In genomic region chr2:25247792-25248512, GRCh38 we compare ENCODE assay signal across 17 cellular contexts.
"Had no signal": no experiment of that assay in that cellular context is flagged by ENCODE, and none has a peak within 500 bp of the region (broad histone marks: within the 10 kb centered on the region; RNA-seq: fewer than 3 reads in every experiment).

No MANE protein-coding gene starts in this region.

- H3K4me3 ChIP-seq: breast epithelium, gastrocnemius medialis, heart left ventricle, lung, SJSA1, thoracic aorta, upper lobe of right lung had no signal

- ATAC-seq: gastrocnemius medialis, heart left ventricle, left colon, upper lobe of right lung had no signal

- H3K27ac Mint-ChIP-seq: activated B cell treated with CpG ODN at 0.5 μM for 24 hours; activated CD4-positive, alpha-beta T cell treated with anti-CD3 and anti-CD28 coated beads, Interleukin-2, amount 10 ng/mL, durations not matched to agents 24 days and 14 days had no signal

- H3K27me3 Mint-ChIP-seq: activated B cell treated with CpG ODN at 0.5 μM for 24 hours; activated CD4-positive, alpha-beta T cell treated with anti-CD3 and anti-CD28 coated beads, Interleukin-2, amount 10 ng/mL, durations not matched to agents 24 days and 14 days had no signal

- H3K4me3 Mint-ChIP-seq: activated B cell treated with CpG ODN at 0.5 μM for 24 hours; activated CD4-positive, alpha-beta T cell treated with anti-CD3 and anti-CD28 coated beads, Interleukin-2, amount 10 ng/mL, durations not matched to agents 24 days and 14 days had no signal

- H3K27me3 ChIP-seq: breast epithelium, gastrocnemius medialis, heart left ventricle, SJSA1, upper lobe of right lung had no signal

- H3K9me3 Mint-ChIP-seq: activated B cell treated with CpG ODN at 0.5 μM for 24 hours; activated CD4-positive, alpha-beta T cell treated with anti-CD3 and anti-CD28 coated beads, Interleukin-2, amount 10 ng/mL, durations not matched to agents 24 days and 14 days had no signal

- DNase-seq: activated B cell treated with CpG ODN at 0.5 μM for 24 hours; activated CD4-positive, alpha-beta T cell treated with anti-CD3 and anti-CD28 coated beads, Interleukin-2, amount 10 ng/mL, durations not matched to agents 24 days and 14 days; activated CD8-positive, alpha-beta memory T cell treated with anti-CD3 and anti-CD28 coated beads for 24 hours; activated effector memory CD4-positive, alpha-beta T cell treated with Interleukin-2 at 50 U/mL for 16 hours; aorta; gastrocnemius medialis; heart left ventricle; left colon; retina; stimulated activated CD4-positive, alpha-beta T cell treated with anti-CD3 and anti-CD28 coated beads, Interleukin-15, amount 100 ng/mL, for 24 hours; stimulated activated CD4-positive, alpha-beta T cell treated with anti-CD3 and anti-CD28 coated beads, Interleukin-4, amount 100 ng/mL, for 1 hour; SW 1271; upper lobe of right lung had no signal

- H3K9me3 ChIP-seq: breast epithelium, gastrocnemius medialis, heart left ventricle, SJSA1, thoracic aorta, upper lobe of right lung had no signal
